In the genomic region with DNA sequence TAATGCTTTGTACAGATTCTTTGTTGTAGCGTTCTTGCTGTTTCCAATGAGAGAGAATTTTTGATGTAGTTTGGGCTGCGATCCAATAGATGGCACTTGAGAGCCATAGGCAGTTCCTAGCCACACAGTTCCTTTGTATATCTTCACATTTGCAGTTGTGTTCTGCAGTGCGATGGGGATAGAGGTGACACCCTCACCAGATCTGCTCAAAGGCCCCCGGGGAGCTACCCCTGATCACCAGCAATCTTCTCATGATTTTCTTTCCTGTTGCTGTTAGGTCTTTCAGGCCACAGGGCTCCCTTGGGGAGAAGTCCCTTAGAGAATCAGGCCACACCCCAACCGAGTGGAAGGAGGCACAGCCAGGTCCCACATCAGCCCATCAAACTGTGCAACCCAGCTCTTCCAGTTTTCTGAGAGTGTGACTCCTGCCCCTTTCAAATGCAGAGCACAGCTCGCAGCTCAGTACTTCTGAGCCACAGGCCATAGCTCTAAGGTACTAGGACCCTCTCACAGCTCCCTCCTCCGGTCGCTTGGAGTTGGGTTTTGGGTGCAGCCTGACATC, we compare ENCODE assay signal across 8 cellular contexts.
DNase-seq lines count a peak whose midpoint lies in the region; ATAC-seq, FAIRE-seq and TF ChIP-seq lines count a peak whose summit lies in the region.

No MANE protein-coding gene starts in this region.

- no peaks in the 10 kb centered on the region for H3K27me3 ChIP-seq in AG04450 (ENCODE audit: control insufficient read depth, insufficient read depth, low read length)
- no peaks in the 10 kb centered on the region for H3K27me3 ChIP-seq in HepG2 (ENCODE audit: control insufficient read depth in 1 of 2, insufficient read depth in 2 of 2, low read length in 2 of 2)

- H3K79me2 ChIP-seq in HepG2 (ENCODE audit: insufficient read depth, low read length), result no peaks in the 10 kb centered on the region

- FAIRE-seq in GM18507 (lab: Jason Lieb, UNC) (peak; percentile 84), HepG2 (lab: Jason Lieb, UNC) (peak; percentile 8)

- no peaks in the 10 kb centered on the region for H3K4me1 ChIP-seq in HepG2 (ENCODE audit: insufficient read depth, low read length)

- TF ChIP-seq EP300 in HepG2 (IDR thresholded peaks at IDR 0.05; ENCODE audit: low read depth in 2 of 2, low read length in 2 of 2), result no peak
- no peak for TF ChIP-seq EP300 in HepG2 (CRISPR knock-in tag; IDR thresholded peaks at IDR 0.05; ENCODE audit: borderline replicate concordance)

- in situ Hi-C loops in astrocyte of the spinal cord (cut with HindIII; ENCODE audit: low sequenced_read_pairs) (no loop called here), HepG2 (cut with HindIII; ENCODE audit: extremely low pct_ligation_motif_present, low pct_unique_long_range_greater_than_20kb) (loop anchor here (5.0 kb wide), 2 partner anchors 210 to 285 kb away; no protein-coding TSS in a partner anchor)

- peak; percentile 42 for TF ChIP-seq CTCF in AG04450 (IDR thresholded peaks at IDR 0.05; ENCODE audit: low read depth, low read length)
- peak; percentile 57 for TF ChIP-seq CTCF in astrocyte of the spinal cord (IDR thresholded peaks at IDR 0.05; ENCODE audit: low read depth, low read length)
- TF ChIP-seq CTCF in HepG2 (CRISPR knock-in tag; IDR thresholded peaks at IDR 0.05), result peak; percentile 87

- no peaks in the 10 kb centered on the region for H3K36me3 ChIP-seq in HepG2 (replicated peaks in 1 of 2; ENCODE audit: control insufficient read depth in 1 of 2, insufficient read depth in 2 of 2, low read length in 2 of 2)

- peaks cover 7% of the 10 kb centered on the region; the same call in 1 of the 2 replicates for H3K9me3 ChIP-seq in AG04450 (ENCODE audit: control insufficient read depth, insufficient read depth, low read length)
- H3K9me3 ChIP-seq in HepG2 (ENCODE audit: low read length), result no peaks in the 10 kb centered on the region

- intact Hi-C loops in HepG2 (cut with micrococcal nuclease; ENCODE audit: unreplicated experiment) (loop anchor here (1.0 to 5.0 kb wide), 5 partner anchors 35 to 355 kb away; partner anchors contain the start of gene SLCO4C1), left cardiac atrium (cut with DNase I) (no loop called here)

- H3K27ac ChIP-seq in AG04450 (ENCODE audit: low read depth, low read length), result no peak overlapping the region
- H3K27ac ChIP-seq in HepG2 (ENCODE audit: extremely low read length, insufficient read depth, low read length), result no peak overlapping the region

- ATAC-seq in HG02840 (IDR thresholded peaks at IDR 0.05; ENCODE audit: low FRiP score, unreplicated experiment), result peak; percentile 79
- peak; percentile 93 for ATAC-seq in HepG2
- no peak for ATAC-seq in left cardiac atrium

- H3K9ac ChIP-seq in HepG2 (ENCODE audit: insufficient read depth, low read depth, low read length), result no peak overlapping the region

- no peaks in the 10 kb centered on the region for H4K20me1 ChIP-seq in HepG2 (ENCODE audit: insufficient read depth, low read length)

- TF ChIP-seq RAD21 in HepG2 (CRISPR knock-in tag; IDR thresholded peaks at IDR 0.05), result peak; percentile 70

- no peak for TF ChIP-seq POLR2A in HepG2 (IDR thresholded peaks at IDR 0.05; ENCODE audit: insufficient read depth in 1 of 2, low read depth in 2 of 2, low read length in 2 of 2)

- 0 out of 2 replicates have a peak overlapping the region, but pooled peaks have one; percentile 23 for H3K4me2 ChIP-seq in HepG2 (ENCODE audit: low read depth, low read length)

- CTCF ChIA-PET in AG04450 (lab: Charles Lee), result no interaction called here
- CTCF ChIA-PET in HepG2 (lab: Yijun Ruan, JAX; ENCODE audit: low intra/inter-chr PET ratio, low total read pairs), result interaction anchor here (1.5 to 2.1 kb wide), 4 partner anchors 35 to 281 kb away, joined by 7 to 17 read pairs (median 15); no protein-coding TSS in a partner anchor

- POLR2A ChIA-PET in AG04450 (lab: Yijun Ruan, JAX), result no interaction called here
- POLR2A ChIA-PET in HepG2 (lab: Yijun Ruan, JAX), result no interaction called here

- 24% methylated on average over 5 of the region's 8 CpGs for WGBS in HepG2 (ENCODE audit: low lambda C conversion rate)

- no peak overlapping the region for H3K4me3 ChIP-seq in AG04450 (ENCODE audit: low read depth, low read length)
- no peak overlapping the region for H3K4me3 ChIP-seq in astrocyte of the spinal cord (ENCODE audit: low read depth, low read length)
- H3K4me3 ChIP-seq in HepG2 (replicated peaks in 1 of 3; ENCODE audit: insufficient read depth in 1 of 3, low read depth in 2 of 3, low read length in 3 of 3), result no peak overlapping the region

- no TSS peak for BruUV-seq in HepG2 (replicated peaks; lab: Mats Ljungman, UMichigan)

- DNase-seq in AG04450 (ENCODE audit: low read depth, low spot score), result no peak
- DNase-seq in GM18507 (ENCODE audit: extremely low spot score, insufficient read length, low read depth), result no peak
- peak; percentile 35 for DNase-seq in NCI-H146 treated with DMSO at 0.1 percent for 48 hours (lab: John Stamatoyannopoulos, UW; ENCODE audit: unreplicated experiment)
- DNase-seq in astrocyte of the spinal cord (ENCODE audit: low read depth, low spot score), result peak; percentile 32
- DNase-seq in HepG2 (ENCODE audit: low spot score), result peak; percentile 27
- DNase-seq in effector CD4-positive, alpha-beta T cell, result no peak
- DNase-seq in left cardiac atrium, result no peak

- no peak overlapping the region for H2AFZ ChIP-seq in HepG2 (ENCODE audit: low read length)

TF ChIP-seq in HepG2, 621 proteins besides CTCF, POLR2A, EP300 and RAD21:
- no peak for TF ChIP-seq KLF9 (CRISPR knock-in tag; IDR thresholded peaks at IDR 0.05; ENCODE audit: low read depth)
- no peak for TF ChIP-seq ZBTB7B (CRISPR knock-in tag; IDR thresholded peaks at IDR 0.05)
- TF ChIP-seq SMC3 (IDR thresholded peaks at IDR 0.05; ENCODE audit: low read length), result peak; percentile 92
- TF ChIP-seq ZNF501 (CRISPR knock-in tag; IDR thresholded peaks at IDR 0.05), result 0 out of 2 replicates have a peak, but pooled peaks have one; percentile 18
- TF ChIP-seq ZMYM4 (CRISPR knock-in tag; IDR thresholded peaks at IDR 0.05), result 0 out of 2 replicates have a peak, but pooled peaks have one; percentile 17
- TF ChIP-seq ZNF331 (CRISPR knock-in tag; IDR thresholded peaks at IDR 0.05), result 0 out of 2 replicates have a peak, but pooled peaks have one; percentile 12
- TF ChIP-seq ZBTB3 (CRISPR knock-in tag; IDR thresholded peaks at IDR 0.05; ENCODE audit: borderline replicate concordance, low read depth), result no peak
- TF ChIP-seq STAG1 (CRISPR knock-in tag; IDR thresholded peaks at IDR 0.05), result peak; percentile 87
- TF ChIP-seq HOXA5 (CRISPR knock-in tag; IDR thresholded peaks at IDR 0.05), result peak; percentile 57; the same call in 1 of the 2 replicates
- 0 out of 2 replicates have a peak, but pooled peaks have one; percentile 6 for TF ChIP-seq ZNF335 (CRISPR knock-in tag; IDR thresholded peaks at IDR 0.05)

Comparison
In these comparisons a context has a peak if more than half of its experiments do, and no peak if none do; other contexts are left out.
1. DNase-seq: peak in NCI-H146 treated with DMSO at 0.1 percent for 48 hours (single experiment), astrocyte of the spinal cord (single experiment) and HepG2 (single experiment); none in AG04450 (single experiment), GM18507 (single experiment), effector CD4-positive, alpha-beta T cell (single experiment) and left cardiac atrium (single experiment).
2. ATAC-seq: peak in HG02840 (single experiment) and HepG2 (single experiment); none in left cardiac atrium (0 of 2).
3. Peak in every context shown above with its lines, with median percentiles within 50 percentile points of each other: CTCF ChIP-seq.